12 cellular contexts compared by ENCODE assay signal in genomic region chr10:60388116-60388515, GRCh38.
"Had no signal": no experiment of that assay in that cellular context is flagged by ENCODE, and none has a peak within 500 bp of the region (broad histone marks: within the 10 kb centered on the region; RNA-seq: fewer than 3 reads in every experiment).

No MANE protein-coding gene starts in this region.

- H3K4me3 ChIP-seq: breast epithelium, heart right ventricle, left ventricle myocardium inferior, pancreas had no signal

- H3K27ac ChIP-seq: breast epithelium, foreskin keratinocyte, heart right ventricle, left ventricle myocardium inferior had no signal

- H3K36me3 ChIP-seq: breast epithelium, heart right ventricle, left ventricle myocardium inferior, pancreas had no signal

- H3K4me1 ChIP-seq: breast epithelium, pancreas had no signal

- DNase-seq: activated CD4-positive, alpha-beta T cell treated with anti-CD3 and anti-CD28 coated beads, Interleukin-2, amount 50 U/mL, for 4 hours; activated effector memory CD4-positive, alpha-beta T cell treated with Interleukin-2 at 50 U/mL for 16 hours; activated T-cell treated with anti-CD3 and anti-CD28 coated beads, Interleukin-2, amount 50 U/mL, for 24 hours; amniotic stem cell; foreskin keratinocyte; heart right ventricle; left ventricle myocardium inferior; pancreas; stimulated activated CD4-positive, alpha-beta T cell treated with anti-CD3 and anti-CD28 coated beads, Interleukin-4, amount 100 ng/mL, for 24 hours; stimulated activated naive CD8-positive, alpha-beta T cell treated with anti-CD3 and anti-CD28 coated beads, Interleukin-15, amount 100 ng/mL, for 72 hours; trophoblast cell had no signal

- H3K9me3 ChIP-seq: breast epithelium, heart right ventricle, left ventricle myocardium inferior, pancreas had no signal

- H3K27me3 ChIP-seq: breast epithelium, foreskin keratinocyte, heart right ventricle, pancreas had no signal
